Comparison of ENCODE assay signal across 21 cellular contexts in genomic region chr19:583968-584239, GRCh38. TPM values are rescaled to one million over a fixed set of nuclear protein-coding genes. Genes with fewer than 3 reads are reported as not detected.
DNase-seq lines count a peak whose midpoint lies in the region; ATAC-seq and TF ChIP-seq lines count a peak whose summit lies in the region.
"Had no signal": no experiment of that assay in that cellular context is flagged by ENCODE, and none has a peak within 500 bp of the region (broad histone marks: within the 10 kb centered on the region; RNA-seq: fewer than 3 reads in every experiment).

No MANE protein-coding gene starts in this region.

- H3K27ac ChIP-seq in 22Rv1 (peak overlapping the region; percentile 10; the same call in 1 of the 2 replicates), DND-41 (ENCODE audit: low read length) (no peak overlapping the region), thyroid gland (no peak overlapping the region)
- H3K27ac ChIP-seq: gastroesophageal sphincter, psoas muscle, SK-N-MC had no signal

- intact Hi-C loops in left colon (cut with DNase I, micrococcal nuclease) (loop anchor here in 1 of 2 donors (10.0 kb wide), 1 partner anchor 151 kb away; no protein-coding TSS in a partner anchor), thyroid gland (cut with DNase I) (no loop called here)

- 74 to 100% methylated on average over 2 to 5 of the region's 5 CpGs for WGBS in thyroid gland, 2 donors

- no peak for TF ChIP-seq CTCF in 22Rv1 (IDR thresholded peaks at IDR 0.05)
- TF ChIP-seq CTCF in DND-41 (IDR thresholded peaks at IDR 0.05; ENCODE audit: borderline replicate concordance, extremely low read depth, low read length, poor library complexity, severe bottlenecking), result no peak
- no peak for TF ChIP-seq CTCF in WTC11 (IDR thresholded peaks at IDR 0.05)
- no peak for TF ChIP-seq CTCF in foreskin fibroblast (IDR thresholded peaks at IDR 0.05; ENCODE audit: low read depth, low read length)
- TF ChIP-seq CTCF in omental fat pad (IDR thresholded peaks at IDR 0.05), result no peak
- no peak for TF ChIP-seq CTCF in thyroid gland (IDR thresholded peaks at IDR 0.05)

- POLR2A ChIA-PET in WTC11 (lab: Charles Lee), result interaction anchor here (0.6 to 0.9 kb wide), 4 partner anchors 9 to 135 kb away, joined by 3 read pairs; partner anchors contain the start of genes BSG and RNF126

- H3K4me1 Mint-ChIP-seq in WTC11, result peaks cover 4% of the 10 kb centered on the region; the same call in 1 of the 2 replicates

- ATAC-seq in DND-41 (ENCODE audit: insufficient read depth, low read depth), result 0 out of 3 replicates have a peak, but pooled peaks have one; percentile 2
- ATAC-seq in WTC11, result peak; percentile 5; the same call in 1 of the 2 replicates
- ATAC-seq in left colon, result peak; percentile 16
- ATAC-seq in omental fat pad (ENCODE audit: low FRiP score), result no peak

- peak overlapping the region; percentile 95 for H3K27ac Mint-ChIP-seq in WTC11
- H3K27ac Mint-ChIP-seq: stimulated activated naive CD8-positive, alpha-beta T cell treated with anti-CD3 and anti-CD28 coated beads, Interleukin-15, amount 100 ng/mL, for 72 hours had no signal

- no peak overlapping the region for H3K4me3 Mint-ChIP-seq in WTC11
- H3K4me3 Mint-ChIP-seq: CD4-positive, alpha-beta memory T cell; H9; stimulated activated naive CD8-positive, alpha-beta T cell treated with anti-CD3 and anti-CD28 coated beads, Interleukin-15, amount 100 ng/mL, for 72 hours had no signal

- H3K4me3 ChIP-seq in DND-41 (ENCODE audit: low read depth in 1 of 2, low read length in 2 of 2) (no peak overlapping the region), foreskin fibroblast (ENCODE audit: low read depth in 1 of 2, low read length in 2 of 2) (no peak overlapping the region), thyroid gland (replicated peaks in 1 of 3) (no peak overlapping the region)
- H3K4me3 ChIP-seq: gastroesophageal sphincter, psoas muscle, SK-N-MC had no signal

- TF ChIP-seq POLR2A in thyroid gland (IDR thresholded peaks at IDR 0.05), result no peak

- no peaks in the 10 kb centered on the region for H3K9me3 Mint-ChIP-seq in WTC11
- H3K9me3 Mint-ChIP-seq: H9; stimulated activated naive CD8-positive, alpha-beta T cell treated with anti-CD3 and anti-CD28 coated beads, Interleukin-15, amount 100 ng/mL, for 72 hours had no signal

- H3K36me3 ChIP-seq in DND-41 (ENCODE audit: insufficient read depth, low read length) (peaks cover 38% of the 10 kb centered on the region), thyroid gland (peaks cover 29 to 30% of the 10 kb centered on the region in 2 donors)

- peaks cover 20% of the 10 kb centered on the region for H3K79me2 ChIP-seq in DND-41 (ENCODE audit: insufficient read depth, low read length)

- H3K9me3 ChIP-seq in DND-41 (ENCODE audit: insufficient read depth, low read length, severe bottlenecking), result no peaks in the 10 kb centered on the region
- no peaks in the 10 kb centered on the region for H3K9me3 ChIP-seq in thyroid gland
- H3K9me3 ChIP-seq: gastroesophageal sphincter, psoas muscle had no signal

- H3K36me3 Mint-ChIP-seq in WTC11, result 0 out of 2 replicates have a peak, but pooled peaks cover 2% of the 10 kb centered on the region

- no peak overlapping the region for H2AFZ ChIP-seq in DND-41 (ENCODE audit: low read depth, low read length)

- CTCF ChIA-PET in WTC11 (lab: Charles Lee), result interaction anchor here (0.8 to 5.3 kb wide), 13 partner anchors 9 to 278 kb away, joined by 3 to 32 read pairs (median 5); partner anchors contain the start of genes CDC34 and RNF126

- H3K4me1 ChIP-seq in DND-41 (ENCODE audit: insufficient read depth, low read length) (peaks cover 10% of the 10 kb centered on the region), thyroid gland (peaks cover 0 to 8% of the 10 kb centered on the region in 2 donors)

- H4K20me1 ChIP-seq in DND-41 (ENCODE audit: insufficient read depth, low read length), result peaks cover 66% of the 10 kb centered on the region

- H3K27me3 ChIP-seq in DND-41 (ENCODE audit: insufficient read depth, low read length, poor library complexity) (peaks cover 6% of the 10 kb centered on the region), thyroid gland (peaks cover 9% of the 10 kb centered on the region)

- H3K9ac ChIP-seq in DND-41 (ENCODE audit: low read depth, low read length), result no peak overlapping the region

- no peak overlapping the region for H3K4me2 ChIP-seq in DND-41 (ENCODE audit: insufficient read depth, low read length)

- peaks cover 10% of the 10 kb centered on the region for H3K27me3 Mint-ChIP-seq in WTC11 (ENCODE audit: low read depth)

- DNase-seq in DND-41 (no peak), WTC11 (ENCODE audit: low spot score) (no peak), left colon (no peak), foreskin fibroblast (no peak), omental fat pad (ENCODE audit: low spot score) (no peak), thyroid gland (no peak), kidney tubule cell (ENCODE audit: low spot score) (no peak)
- DNase-seq: NCI-H446 treated with DMSO at 0.1 percent for 48 hours, small intestine, T1000 had no signal

TF ChIP-seq in WTC11, 78 proteins besides CTCF, POLR2A, EP300 and RAD21:
- no peak for TF ChIP-seq E2F4 (CRISPR knock-in tag; IDR thresholded peaks at IDR 0.05; ENCODE audit: borderline replicate concordance, low read depth)
- 0 out of 2 replicates have a peak, but pooled peaks have one; percentile 16 for TF ChIP-seq ARID4B (CRISPR knock-in tag; IDR thresholded peaks at IDR 0.05; ENCODE audit: borderline replicate concordance)

RNA-seq across cellular contexts. Expression of gene HCN2, which starts 5.8 kb away (rescaled TPM):
- 8.0 to 9.2 TPM (median 8.1 TPM) in 3 replicates for total RNA-seq in WTC11 (2021)
- under 1 TPM; 0.15 to 0.39 TPM for total RNA-seq in left colon
- under 1 TPM in 2 of 4 donors, not detected in 2; 0.13 to 0.56 TPM for total RNA-seq in omental fat pad
- not detected for total RNA-seq in thyroid gland
- total RNA-seq: ureter had no signal

RNA-seq across cellular contexts. Expression of gene BSG, which starts 11.5 kb away (rescaled TPM):
- total RNA-seq in WTC11 (2021), result 758 to 847 TPM (median 841 TPM) in 3 replicates
- 1,000 to 10,000 TPM in 1 of 2 donors, 100 to 1,000 TPM in 1; 751 to 1,370 TPM for total RNA-seq in left colon
- 100 to 1,000 TPM; 331 to 521 (median 417) TPM for total RNA-seq in omental fat pad
- 100 to 1,000 TPM; 349 to 702 (median 569) TPM for total RNA-seq in thyroid gland

RNA-seq across cellular contexts. Expression of gene GZMM, which starts 40.1 kb away (rescaled TPM):
- total RNA-seq in WTC11 (2021) (0.21 to 0.68 TPM (median 0.60 TPM) in 3 replicates), left colon (under 1 TPM in 1 of 2 donors, not detected in 1; 0.67 TPM), omental fat pad (1 to 10 TPM in 2 of 4 donors, not detected in 2; 1.1 to 3.7 TPM), thyroid gland (1 to 10 TPM in 1 of 4 donors, under 1 TPM in 1, not detected in 2; 0.78 to 1.9 TPM)
- total RNA-seq: bronchial epithelial cell, esophagus mucosa, kidney epithelial cell, psoas muscle had no signal

RNA-seq across cellular contexts. Expression of gene POLRMT, which starts 49.4 kb away (rescaled TPM):
- 113 to 139 TPM (median 116 TPM) in 3 replicates for total RNA-seq in WTC11 (2021)
- 10 to 100 TPM; 52.7 to 64.6 TPM for total RNA-seq in left colon
- total RNA-seq in omental fat pad, result 10 to 100 TPM; 17.3 to 33.8 (median 30.1) TPM
- total RNA-seq in thyroid gland, result 10 to 100 TPM; 23.2 to 39.7 (median 33.1) TPM

RNA-seq across cellular contexts. Expression of gene CDC34, which starts 52.3 kb away (rescaled TPM):
- total RNA-seq in WTC11 (2021) (124 to 129 TPM (median 126 TPM) in 3 replicates), left colon (10 to 100 TPM; 62.4 to 67.6 TPM), omental fat pad (10 to 100 TPM; 40.2 to 67.7 (median 55.5) TPM), thyroid gland (10 to 100 TPM; 44.8 to 64.7 (median 48.2) TPM)
